In genomic region chr2:198375073-198375430, GRCh38 we compare ENCODE assay signal across 18 cellular contexts.
"Had no signal": no experiment of that assay in that cellular context is flagged by ENCODE, and none has a peak within 500 bp of the region (broad histone marks: within the 10 kb centered on the region; RNA-seq: fewer than 3 reads in every experiment).

No MANE protein-coding gene starts in this region.

- H3K36me3 ChIP-seq: gastrocnemius medialis, heart left ventricle, left ventricle myocardium inferior, neural progenitor cell, tibial artery, uterus had no signal

- H3K27ac ChIP-seq: gastrocnemius medialis, heart left ventricle, left ventricle myocardium inferior, neural progenitor cell, tibial artery, uterus had no signal

- H2AFZ ChIP-seq: neural progenitor cell had no signal

- H3K36me3 Mint-ChIP-seq: activated CD4-positive, alpha-beta memory T cell treated with anti-CD3 and anti-CD28 coated beads for 36 hours; activated naive CD8-positive, alpha-beta T cell; immature natural killer cell; naive B cell; neural progenitor cell; WTC11 had no signal

- H3K27ac Mint-ChIP-seq: activated CD4-positive, alpha-beta memory T cell treated with anti-CD3 and anti-CD28 coated beads for 36 hours; activated CD4-positive, alpha-beta T cell treated with anti-CD3 and anti-CD28 coated beads for 36 hours; activated naive CD8-positive, alpha-beta T cell; activated T-helper 1 cell treated with anti-CD3 and anti-CD28 coated beads, Interleukin-12 subunit alpha, Interleukin-12 subunit beta, Interleukin-2, Interleukin-4 antibody, amounts not matched to agents 30 ng/mL and 10 ng/mL and 1 ng/mL, durations not matched to agents 14 hours and 24 hours and 36 hours; immature natural killer cell; naive B cell; neural progenitor cell; progenitor cell of endocrine pancreas; WTC11 had no signal

- DNase-seq: cerebellar nuclear complex; effector CD4-positive, alpha-beta T cell; gastrocnemius medialis; heart left ventricle; immature natural killer cell; kidney glomerular epithelial cell; left ventricle myocardium inferior; naive B cell; stimulated activated naive CD4-positive, alpha-beta T cell treated with Interleukin-2 at 50 U/mL for 16 hours; tibial artery; uterus had no signal

- H3K9me3 Mint-ChIP-seq: activated CD4-positive, alpha-beta memory T cell treated with anti-CD3 and anti-CD28 coated beads for 36 hours; activated T-helper 1 cell treated with anti-CD3 and anti-CD28 coated beads, Interleukin-12 subunit alpha, Interleukin-12 subunit beta, Interleukin-2, Interleukin-4 antibody, amounts not matched to agents 30 ng/mL and 10 ng/mL and 1 ng/mL, durations not matched to agents 14 hours and 24 hours and 36 hours; neural progenitor cell; WTC11 had no signal

- H3K9me3 ChIP-seq: gastrocnemius medialis, heart left ventricle, left ventricle myocardium inferior, tibial artery, uterus had no signal

- H3K4me3 ChIP-seq: gastrocnemius medialis, heart left ventricle, left ventricle myocardium inferior, neural progenitor cell, tibial artery, uterus had no signal

- H3K9ac ChIP-seq: neural progenitor cell had no signal

- H3K4me2 ChIP-seq: neural progenitor cell had no signal

- H3K4me3 Mint-ChIP-seq: activated CD4-positive, alpha-beta memory T cell treated with anti-CD3 and anti-CD28 coated beads for 36 hours; activated CD4-positive, alpha-beta T cell treated with anti-CD3 and anti-CD28 coated beads for 36 hours; activated naive CD8-positive, alpha-beta T cell; activated T-helper 1 cell treated with anti-CD3 and anti-CD28 coated beads, Interleukin-12 subunit alpha, Interleukin-12 subunit beta, Interleukin-2, Interleukin-4 antibody, amounts not matched to agents 30 ng/mL and 10 ng/mL and 1 ng/mL, durations not matched to agents 14 hours and 24 hours and 36 hours; immature natural killer cell; naive B cell; neural progenitor cell; WTC11 had no signal

- H3K27me3 ChIP-seq: gastrocnemius medialis, heart left ventricle, neural progenitor cell, tibial artery, uterus had no signal

- H3K4me1 ChIP-seq: gastrocnemius medialis, heart left ventricle, left ventricle myocardium inferior, neural progenitor cell, tibial artery, uterus had no signal
